Comparison of ENCODE assay signal across 28 cellular contexts in genomic region chr10:108601856-108602255, GRCh38.
A peak's percentile ranks its signal among the peaks of the same experiment; 100 is the strongest.
DNase-seq lines count a peak whose midpoint lies in the region; ATAC-seq, FAIRE-seq and TF ChIP-seq lines count a peak whose summit lies in the region.
"Had no signal": no experiment of that assay in that cellular context is flagged by ENCODE, and none has a peak within 500 bp of the region (broad histone marks: within the 10 kb centered on the region; RNA-seq: fewer than 3 reads in every experiment).

No MANE protein-coding gene starts in this region.

- no peak for TF ChIP-seq CTCF in mammary epithelial cell (conservative IDR thresholded peaks at IDR 0.05 in 1 of 2, IDR thresholded peaks at IDR 0.05 in 1 of 2; ENCODE audit: extremely low read depth in 1 of 2, insufficient read depth in 1 of 2, low read depth in 1 of 2, low read length in 2 of 2)
- no peak for TF ChIP-seq CTCF in gastrocnemius medialis (IDR thresholded peaks at IDR 0.05 in 4 of 5, conservative IDR thresholded peaks at IDR 0.05 in 1 of 5)

- peak; percentile 98 for FAIRE-seq in G401.6 (lab: Jason Lieb, UNC)
- no peak for FAIRE-seq in HTR-8/SVneo (lab: Jason Lieb, UNC)
- FAIRE-seq: endometrium, GM12878, K562, kidney had no signal

- DNase-seq in HTR-8/SVneo (ENCODE audit: insufficient read length, low spot score), result peak; percentile 3
- peak; percentile 44 for DNase-seq in mammary epithelial cell
- peak; percentile 57 for DNase-seq in kidney tubule cell (ENCODE audit: low spot score)
- no peak for DNase-seq in cerebellar nuclear complex (lab: John Stamatoyannopoulos, UW)
- DNase-seq in gastrocnemius medialis, result no peak
- no peak for DNase-seq in NCI-H2107 treated with DMSO at 0.1 percent for 48 hours (lab: John Stamatoyannopoulos, UW; ENCODE audit: unreplicated experiment)
- DNase-seq in nucleus accumbens (lab: John Stamatoyannopoulos, UW), result no peak
- DNase-seq: activated CD4-positive, CD25-positive, alpha-beta regulatory T cell treated with anti-CD3 and anti-CD28 coated beads, Interleukin-2, amount 50 U/mL, for 72 hours; activated CD8-positive, alpha-beta T cell treated with anti-CD3 and anti-CD28 coated beads for 36 hours; anterior cingulate cortex; Caco-2; central memory CD4-positive, alpha-beta T cell; dermis blood vessel endothelial cell; DMS79 treated with DMSO at 0.1 percent for 48 hours; kidney; MG63; NCI-H1417; NCI-H2081; NCI-H226; NCI-H69; posterior cingulate gyrus; stimulated activated naive CD4-positive, alpha-beta T cell had no signal

- 53% methylated on average over 2 of the region's 2 CpGs for WGBS in mammary epithelial cell (ENCODE audit: low coverage, missing lambda C conversion rate)

- H3K4me3 ChIP-seq in mammary epithelial cell (replicated peaks in 1 of 3; ENCODE audit: insufficient read depth in 1 of 3, low read depth in 2 of 3, low read length in 3 of 3) (no peak overlapping the region), gastrocnemius medialis (no peak overlapping the region)
- H3K4me3 ChIP-seq: BLaER1 treated with 17β-estradiol and CSF1 and Interleukin-3, amounts not matched to agents 10 nM and 100 nM; GM12878; K562; MG63 had no signal

- dilution Hi-C loops in mammary epithelial cell (cut with HindIII; ENCODE audit: low sequenced_read_pairs), result no loop called here

- no peak overlapping the region for H3K4me2 ChIP-seq in mammary epithelial cell (ENCODE audit: insufficient read depth, low read depth, low read length)
- H3K4me2 ChIP-seq: BLaER1 treated with 17β-estradiol and CSF1 and Interleukin-3, amounts not matched to agents 10 nM and 100 nM had no signal

- H3K36me3 ChIP-seq in mammary epithelial cell (ENCODE audit: insufficient read depth, low read length) (no peaks in the 10 kb centered on the region), gastrocnemius medialis (no peaks in the 10 kb centered on the region)
- H3K36me3 ChIP-seq: BLaER1 treated with 17β-estradiol and CSF1 and Interleukin-3, amounts not matched to agents 10 nM and 100 nM; MG63 had no signal

- CTCF ChIA-PET in mammary epithelial cell (lab: Charles Lee; ENCODE audit: low non-redundant PET), result no interaction called here

- intact Hi-C loops in mammary epithelial cell (cut with micrococcal nuclease), result no loop called here
- intact Hi-C loops in gastrocnemius medialis (cut with DNase I; ENCODE audit: low total_unique reads), result no loop called here

- no peak overlapping the region for H3K9ac ChIP-seq in mammary epithelial cell (ENCODE audit: insufficient read depth, low read length)
- H3K9ac ChIP-seq: BLaER1 treated with 17β-estradiol and CSF1 and Interleukin-3, amounts not matched to agents 10 nM and 100 nM had no signal

- no peaks in the 10 kb centered on the region for H3K4me1 ChIP-seq in mammary epithelial cell (ENCODE audit: insufficient read depth, low read length)
- H3K4me1 ChIP-seq in gastrocnemius medialis, result no peaks in the 10 kb centered on the region
- H3K4me1 ChIP-seq: BLaER1 treated with 17β-estradiol and CSF1 and Interleukin-3, amounts not matched to agents 10 nM and 100 nM had no signal

- BruUV-seq in mammary epithelial cell (replicated peaks; lab: Mats Ljungman, UMichigan), result no TSS peak

- peaks cover 6% of the 10 kb centered on the region for H3K9me3 ChIP-seq in mammary epithelial cell (replicated peaks; ENCODE audit: insufficient read depth, low read length)
- H3K9me3 ChIP-seq in gastrocnemius medialis, result no peaks in the 10 kb centered on the region
- H3K9me3 ChIP-seq: BLaER1 treated with 17β-estradiol and CSF1 and Interleukin-3, amounts not matched to agents 10 nM and 100 nM; MG63 had no signal

- H3K27me3 ChIP-seq in mammary epithelial cell (ENCODE audit: insufficient read depth, low read length) (no peaks in the 10 kb centered on the region), gastrocnemius medialis (no peaks in the 10 kb centered on the region)
- H3K27me3 ChIP-seq: BLaER1 treated with 17β-estradiol and CSF1 and Interleukin-3, amounts not matched to agents 10 nM and 100 nM; MG63 had no signal

- H2AFZ ChIP-seq in mammary epithelial cell (ENCODE audit: low read depth, low read length), result no peak overlapping the region

- no peak for ATAC-seq in gastrocnemius medialis
- ATAC-seq: activated CD8-positive, alpha-beta T cell treated with anti-CD3 and anti-CD28 coated beads for 36 hours; activated naive CD4-positive, alpha-beta T cell treated with anti-CD3 and anti-CD28 coated beads, Interleukin-2, amount 50 U/mL, for 72 hours; GM12878; K562 had no signal

- in situ Hi-C loops in mammary epithelial cell (cut with MboI; ENCODE audit: low sequenced_read_pairs in 2 of 2), result no loop called here
- in situ Hi-C loops in gastrocnemius medialis (cut with MboI; ENCODE audit: low sequenced_read_pairs in 4 of 4), result no loop called here

- H3K27ac ChIP-seq in mammary epithelial cell (ENCODE audit: insufficient read depth, low read depth, low read length) (no peak overlapping the region), gastrocnemius medialis (no peak overlapping the region)
- H3K27ac ChIP-seq: BLaER1 treated with 17β-estradiol and CSF1 and Interleukin-3, amounts not matched to agents 10 nM and 100 nM had no signal

- no peaks in the 10 kb centered on the region for H3K79me2 ChIP-seq in mammary epithelial cell (ENCODE audit: insufficient read depth, low read length)

- H4K20me1 ChIP-seq in mammary epithelial cell (ENCODE audit: insufficient read depth, low read length), result no peaks in the 10 kb centered on the region
- H4K20me1 ChIP-seq: BLaER1 treated with 17β-estradiol and CSF1 and Interleukin-3, amounts not matched to agents 10 nM and 100 nM had no signal

- TF ChIP-seq POLR2A in gastrocnemius medialis (IDR thresholded peaks at IDR 0.05), result no peak

Comparison
In these comparisons a context has a peak if more than half of its experiments do, and no peak if none do; other contexts are left out.
1. DNase-seq: peak in HTR-8/SVneo (single experiment), mammary epithelial cell (single experiment) and kidney tubule cell (single experiment); none in cerebellar nuclear complex (0 of 2), gastrocnemius medialis (0 of 2), NCI-H2107 treated with DMSO at 0.1 percent for 48 hours (single experiment) and nucleus accumbens (0 of 56).